In the genomic region with DNA sequence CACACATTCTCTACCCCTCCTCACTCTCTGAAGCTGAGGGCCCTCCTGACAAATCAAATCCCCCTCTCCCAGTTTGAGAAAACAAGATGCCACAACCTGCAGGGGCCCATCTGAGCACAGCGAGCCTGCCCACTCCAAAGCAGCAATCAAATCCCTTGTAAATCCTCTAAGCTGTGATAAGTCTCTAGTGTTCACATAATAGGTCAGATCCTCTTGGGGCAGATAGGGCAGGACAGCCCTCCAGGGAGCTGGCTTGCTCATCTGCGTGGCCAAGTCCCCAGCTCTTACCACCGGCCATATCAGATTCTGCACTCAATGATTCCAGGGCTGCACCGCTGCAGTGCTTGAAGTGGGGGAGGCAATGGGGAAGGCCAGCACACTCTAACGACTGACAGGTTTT, we compare ENCODE assay signal across 31 cellular contexts.
DNase-seq lines count a peak whose midpoint lies in the region; ATAC-seq and TF ChIP-seq lines count a peak whose summit lies in the region.
"Had no signal": no experiment of that assay in that cellular context is flagged by ENCODE, and none has a peak within 500 bp of the region (broad histone marks: within the 10 kb centered on the region; RNA-seq: fewer than 3 reads in every experiment).

No MANE protein-coding gene starts in this region.

- DNase-seq in ELF-1 (ENCODE audit: low read depth, low spot score) (peak; percentile 69), NCI-H82 (lab: John Stamatoyannopoulos, UW) (peak; percentile 92), ecto neural progenitor cell (ENCODE audit: low spot score) (peak; percentile 63), NCI-H1417 treated with DMSO at 0.1 percent for 48 hours (lab: John Stamatoyannopoulos, UW) (no peak)
- no peak for DNase-seq in stimulated activated naive CD8-positive, alpha-beta T cell treated with anti-CD3 and anti-CD28 coated beads, Interleukin-15, amount 100 ng/mL, for 72 hours
- DNase-seq: activated CD4-positive, alpha-beta T cell treated with anti-CD3 and anti-CD28 coated beads, Interleukin-2, amount 50 U/mL, for 1 hour; activated CD4-positive, CD25-positive, alpha-beta regulatory T cell; activated effector memory CD4-positive, alpha-beta T cell treated with Interleukin-2 at 50 U/mL for 16 hours; activated T-cell treated with anti-CD3 and anti-CD28 coated beads, Interleukin-2, amount 50 U/mL, for 1 hour; anterior cingulate cortex; effector memory CD4-positive, alpha-beta T cell; erythroblast; kidney; midbrain; naive thymus-derived CD4-positive, alpha-beta T cell; NCI-H1105; NCI-H2029 treated with DMSO at 0.1 percent for 48 hours; NCI-H345; NCI-H748 treated with DMSO at 0.1 percent for 48 hours; occipital lobe; psoas muscle; RPMI8226; sigmoid colon; SJCRH30; stimulated activated CD4-positive, alpha-beta T cell treated with anti-CD3 and anti-CD28 coated beads, Interleukin-4, amount 100 ng/mL, for 1 hour; SW 1271; T-helper 9 cell; tibial artery had no signal

- no peaks in the 10 kb centered on the region for H3K9me3 Mint-ChIP-seq in stimulated activated naive CD8-positive, alpha-beta T cell treated with anti-CD3 and anti-CD28 coated beads, Interleukin-15, amount 100 ng/mL, for 72 hours
- H3K9me3 Mint-ChIP-seq: naive thymus-derived CD4-positive, alpha-beta T cell had no signal

- no peaks in the 10 kb centered on the region for H3K27me3 ChIP-seq in neutrophil
- H3K27me3 ChIP-seq: sigmoid colon, SJCRH30 had no signal

- peaks cover 5% of the 10 kb centered on the region for H3K4me1 Mint-ChIP-seq in stimulated activated naive CD8-positive, alpha-beta T cell treated with anti-CD3 and anti-CD28 coated beads, Interleukin-15, amount 100 ng/mL, for 72 hours

- no peak for ATAC-seq in stimulated activated naive CD8-positive, alpha-beta T cell treated with anti-CD3 and anti-CD28 coated beads, Interleukin-15, amount 100 ng/mL, for 72 hours
- ATAC-seq in HG02852 (IDR thresholded peaks at IDR 0.05; ENCODE audit: unreplicated experiment) = no peak
- ATAC-seq: psoas muscle had no signal

- peak overlapping the region; percentile 73 for H3K27ac ChIP-seq in neutrophil
- H3K27ac ChIP-seq: psoas muscle, sigmoid colon, SJCRH30, tibial artery had no signal

- no peak overlapping the region for H3K4me3 Mint-ChIP-seq in stimulated activated naive CD8-positive, alpha-beta T cell treated with anti-CD3 and anti-CD28 coated beads, Interleukin-15, amount 100 ng/mL, for 72 hours
- H3K4me3 Mint-ChIP-seq: activated naive CD8-positive, alpha-beta T cell; naive thymus-derived CD4-positive, alpha-beta T cell had no signal

- no peaks in the 10 kb centered on the region for H3K36me3 ChIP-seq in neutrophil
- H3K36me3 ChIP-seq: sigmoid colon, SJCRH30, tibial artery had no signal

- H3K4me1 ChIP-seq in neutrophil (ENCODE audit: control insufficient read depth in 1 of 2, insufficient read depth in 1 of 2, low read depth in 1 of 2, low read length in 1 of 2) = peaks cover 56 to 57% of the 10 kb centered on the region in 2 experiments
- H3K4me1 ChIP-seq: psoas muscle, tibial artery had no signal

- H3K9me3 ChIP-seq in neutrophil = no peaks in the 10 kb centered on the region
- H3K9me3 ChIP-seq: psoas muscle, sigmoid colon, SJCRH30, tibial artery had no signal

- H3K4me3 ChIP-seq in neutrophil (ENCODE audit: low read depth in 1 of 2, low read length in 1 of 2) = peak overlapping the region in 1 of 2 experiments; percentile 38
- H3K4me3 ChIP-seq: psoas muscle, sigmoid colon, SJCRH30, tibial artery had no signal

- no peak overlapping the region for H3K27ac Mint-ChIP-seq in stimulated activated naive CD8-positive, alpha-beta T cell treated with anti-CD3 and anti-CD28 coated beads, Interleukin-15, amount 100 ng/mL, for 72 hours
- H3K27ac Mint-ChIP-seq: activated naive CD8-positive, alpha-beta T cell; naive thymus-derived CD4-positive, alpha-beta T cell had no signal

- peaks cover 30% of the 10 kb centered on the region for H3K27me3 Mint-ChIP-seq in stimulated activated naive CD8-positive, alpha-beta T cell treated with anti-CD3 and anti-CD28 coated beads, Interleukin-15, amount 100 ng/mL, for 72 hours

- TF ChIP-seq CTCF in neutrophil (IDR thresholded peaks at IDR 0.05) = no peak

Comparison
In these comparisons a context has a peak if more than half of its experiments do, and no peak if none do; other contexts are left out.
1. DNase-seq: peak in ELF-1 (single experiment), NCI-H82 (single experiment) and ecto neural progenitor cell (single experiment); none in stimulated activated naive CD8-positive, alpha-beta T cell treated with anti-CD3 and anti-CD28 coated beads, Interleukin-15, amount 100 ng/mL, for 72 hours (0 of 2) and NCI-H1417 treated with DMSO at 0.1 percent for 48 hours (single experiment).